ENCODE assay signal across 7 cellular contexts in genomic region chr22:31660860-31661341, GRCh38. TPM values are rescaled to one million over a fixed set of nuclear protein-coding genes. Genes with fewer than 3 reads are reported as not detected.
DNase-seq lines count a peak whose midpoint lies in the region; ATAC-seq and TF ChIP-seq lines count a peak whose summit lies in the region.
"Not testable (repeated sequence)": the region's sequence is repeated elsewhere in the genome, so short reads cannot be mapped to it uniquely, and the experiment has no call there.

No MANE protein-coding gene starts in this region.

- H3K9ac ChIP-seq in Karpas-422 (ENCODE audit: low read length) (peak overlapping the region; percentile 74), skeletal muscle satellite cell (ENCODE audit: low read depth, low read length) (peak overlapping the region; percentile 86)

- not testable (repeated sequence) for H3K9me3 ChIP-seq in Karpas-422 (ENCODE audit: low read length); right lobe of liver; skeletal muscle satellite cell (replicated peaks; ENCODE audit: low read length)

- not testable (repeated sequence) for H3K27me3 ChIP-seq in Karpas-422 (ENCODE audit: low read length); right lobe of liver; skeletal muscle satellite cell (ENCODE audit: control insufficient read depth, insufficient read depth, low read length)

- not testable (repeated sequence) for H3K9me2 ChIP-seq in Karpas-422 (replicated peaks; ENCODE audit: insufficient read depth, low read length)

- DNase-seq in GM10266 (ENCODE audit: extremely low spot score) (peak; percentile 24), epithelial cell of prostate (ENCODE audit: low read depth, low spot score) (peak; percentile 76)
- DNase-seq in Karpas-422, right lobe of liver: not testable (repeated sequence)
- peak; percentile 37 for DNase-seq in activated naive CD4-positive, alpha-beta T cell treated with anti-CD3 and anti-CD28 coated beads, Interleukin-2, amount 50 U/mL, for 16 hours

- TF ChIP-seq POLR2A in right lobe of liver (IDR thresholded peaks at IDR 0.05) = not testable (repeated sequence)

- H3K4me1 ChIP-seq in Karpas-422 (ENCODE audit: low read length) (peaks cover 18% of the 10 kb centered on the region), right lobe of liver (peaks cover 0 to 12% (median 6%) of the 10 kb centered on the region in 4 donors), skeletal muscle satellite cell (ENCODE audit: control insufficient read depth, insufficient read depth, low read length) (peaks cover 20% of the 10 kb centered on the region)

- not testable (repeated sequence) for H3K27me3 Mint-ChIP-seq in T-helper 1 cell treated with Interleukin-12 subunit alpha and Interleukin-12 subunit beta and Interleukin-4 antibody, amounts not matched to agents 30 μg/mL and 1 μg/mL, for 36 hours (ENCODE audit: low read depth)

- not testable (repeated sequence) for H3K36me3 ChIP-seq in Karpas-422 (ENCODE audit: insufficient read depth, low read length); right lobe of liver; skeletal muscle satellite cell (ENCODE audit: insufficient read depth, low read length)

- peak overlapping the region; percentile 99 for H3K4me3 Mint-ChIP-seq in T-helper 1 cell treated with Interleukin-12 subunit alpha and Interleukin-12 subunit beta and Interleukin-4 antibody, amounts not matched to agents 30 μg/mL and 1 μg/mL, for 36 hours

- ATAC-seq in right lobe of liver = not testable (repeated sequence)

- H3K27ac ChIP-seq in Karpas-422 (ENCODE audit: low read length) (peak overlapping the region; percentile 28; the same call in 1 of the 2 replicates), epithelial cell of prostate (peak overlapping the region; percentile 99), right lobe of liver (peak overlapping the region in 1 of 3 donors; percentile 75)

- H3K79me2 ChIP-seq in Karpas-422 (ENCODE audit: low read length) = peaks cover 54% of the 10 kb centered on the region

- WGBS in right lobe of liver (ENCODE audit: insufficient coverage, low coverage, low lambda C conversion rate, missing lambda C conversion rate) = 64% methylated on average over 10 of the region's 10 CpGs

- not testable (repeated sequence) for H3K36me3 Mint-ChIP-seq in T-helper 1 cell treated with Interleukin-12 subunit alpha and Interleukin-12 subunit beta and Interleukin-4 antibody, amounts not matched to agents 30 μg/mL and 1 μg/mL, for 36 hours (ENCODE audit: low read depth)

- H3K4me2 ChIP-seq in Karpas-422 (ENCODE audit: low read depth, low read length, poor library complexity, severe bottlenecking) (peak overlapping the region; percentile 88), skeletal muscle satellite cell (ENCODE audit: low read length) (peak overlapping the region; percentile 80)

- intact Hi-C loops in right lobe of liver (cut with DNase I) = not testable (repeated sequence)

- peak overlapping the region; percentile 97 for H3K27ac Mint-ChIP-seq in T-helper 1 cell treated with Interleukin-12 subunit alpha and Interleukin-12 subunit beta and Interleukin-4 antibody, amounts not matched to agents 30 μg/mL and 1 μg/mL, for 36 hours

- peaks cover 34% of the 10 kb centered on the region for H3K4me1 Mint-ChIP-seq in T-helper 1 cell treated with Interleukin-12 subunit alpha and Interleukin-12 subunit beta and Interleukin-4 antibody, amounts not matched to agents 30 μg/mL and 1 μg/mL, for 36 hours (ENCODE audit: low read depth)

- TF ChIP-seq CTCF in GM10266 (IDR thresholded peaks at IDR 0.05; ENCODE audit: control insufficient read depth, insufficient read depth, low read depth, missing control alignments); right lobe of liver (IDR thresholded peaks at IDR 0.05): not testable (repeated sequence)

- not testable (repeated sequence) for H3K9me3 Mint-ChIP-seq in T-helper 1 cell treated with Interleukin-12 subunit alpha and Interleukin-12 subunit beta and Interleukin-4 antibody, amounts not matched to agents 30 μg/mL and 1 μg/mL, for 36 hours

- H3K4me3 ChIP-seq in Karpas-422 (ENCODE audit: low read length) (peak overlapping the region; percentile 96), right lobe of liver (peak overlapping the region; percentile 86 to 100 (median 91)), skeletal muscle satellite cell (ENCODE audit: low read length) (peak overlapping the region; percentile 94)

- H2AFZ ChIP-seq in Karpas-422 (ENCODE audit: low read length) = not testable (repeated sequence)

- not testable (repeated sequence) for H4K20me1 ChIP-seq in Karpas-422 (ENCODE audit: insufficient read depth, low read depth, low read length)

RNA-seq across cellular contexts. Expression of gene PISD, which starts 1.1 kb away (rescaled TPM):
- total RNA-seq in Karpas-422 (2014; rRNA removed; shearing (Covaris generic); ENCODE audit: low replicate concordance) = 31.6 and 45.8 TPM in 2 replicates
- total RNA-seq in right lobe of liver = 10 to 100 TPM; 15.5 to 22.9 (median 18.1) TPM
- total RNA-seq in skeletal muscle satellite cell (2012; rRNA removed) = 28.4 and 44.6 TPM in 2 replicates
